In the genomic region with DNA sequence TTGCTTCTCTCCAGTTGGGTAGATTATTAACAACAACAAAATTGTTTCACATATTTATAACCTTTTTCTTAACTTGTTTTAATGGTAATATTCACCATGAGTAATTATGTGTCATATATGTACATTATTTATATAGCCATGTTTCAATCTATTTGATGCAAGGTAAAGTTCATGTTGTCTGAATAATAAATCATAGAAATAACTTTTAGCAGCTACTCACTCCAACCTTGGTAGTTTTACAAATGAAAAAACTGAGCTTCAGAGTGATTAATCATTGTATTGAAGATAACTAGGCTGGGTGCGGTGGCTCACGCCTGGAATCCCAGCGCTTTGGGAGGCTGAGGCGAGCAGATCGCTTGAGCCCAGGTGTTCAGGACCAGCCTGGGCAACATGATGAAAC, we compare ENCODE assay signal across 12 cellular contexts.
"Had no signal": no experiment of that assay in that cellular context is flagged by ENCODE, and none has a peak within 500 bp of the region (broad histone marks: within the 10 kb centered on the region; RNA-seq: fewer than 3 reads in every experiment).

No MANE protein-coding gene starts in this region.

- H3K36me3 Mint-ChIP-seq: brain; natural killer cell treated with Interleukin-12 subunit alpha and Interleukin-12 subunit beta and Interleukin-15 and Interleukin-18, amount 100 ng/mL, for 72 hours had no signal

- H3K36me3 ChIP-seq: transverse colon had no signal

- H3K27me3 ChIP-seq: esophagus squamous epithelium, transverse colon had no signal

- H3K4me1 Mint-ChIP-seq: brain, endodermal cell had no signal

- H3K4me3 ChIP-seq: esophagus squamous epithelium, lung, transverse colon had no signal

- ATAC-seq: activated CD4-positive, CD25-positive, alpha-beta regulatory T cell treated with anti-CD3 and anti-CD28 coated beads, Interleukin-2, amount 50 U/mL, for 24 hours; left colon; natural killer cell treated with Interleukin-12 subunit alpha and Interleukin-12 subunit beta and Interleukin-15 and Interleukin-18, amount 100 ng/mL, for 72 hours had no signal

- H3K4me3 Mint-ChIP-seq: brain; endodermal cell; natural killer cell treated with Interleukin-12 subunit alpha and Interleukin-12 subunit beta and Interleukin-15 and Interleukin-18, amount 100 ng/mL, for 72 hours had no signal

- H3K27ac ChIP-seq: esophagus squamous epithelium, transverse colon had no signal

- H3K9me3 Mint-ChIP-seq: brain; endodermal cell; natural killer cell treated with Interleukin-12 subunit alpha and Interleukin-12 subunit beta and Interleukin-15 and Interleukin-18, amount 100 ng/mL, for 72 hours had no signal

- H3K4me1 ChIP-seq: transverse colon had no signal

- DNase-seq: activated naive CD4-positive, alpha-beta T cell treated with anti-CD3 and anti-CD28 coated beads, Interleukin-2, amount 50 U/mL, for 16 hours; endodermal cell; esophagus squamous epithelium; head of caudate nucleus; left colon; occipital lobe; T-helper 2 cell; transverse colon had no signal

- H3K27ac Mint-ChIP-seq: brain; endodermal cell; natural killer cell treated with Interleukin-12 subunit alpha and Interleukin-12 subunit beta and Interleukin-15 and Interleukin-18, amount 100 ng/mL, for 72 hours had no signal

- H3K9me3 ChIP-seq: esophagus squamous epithelium, transverse colon had no signal

- H3K27me3 Mint-ChIP-seq: brain; natural killer cell treated with Interleukin-12 subunit alpha and Interleukin-12 subunit beta and Interleukin-15 and Interleukin-18, amount 100 ng/mL, for 72 hours had no signal
